Comparison of ENCODE assay signal across 18 cellular contexts in the genomic region with DNA sequence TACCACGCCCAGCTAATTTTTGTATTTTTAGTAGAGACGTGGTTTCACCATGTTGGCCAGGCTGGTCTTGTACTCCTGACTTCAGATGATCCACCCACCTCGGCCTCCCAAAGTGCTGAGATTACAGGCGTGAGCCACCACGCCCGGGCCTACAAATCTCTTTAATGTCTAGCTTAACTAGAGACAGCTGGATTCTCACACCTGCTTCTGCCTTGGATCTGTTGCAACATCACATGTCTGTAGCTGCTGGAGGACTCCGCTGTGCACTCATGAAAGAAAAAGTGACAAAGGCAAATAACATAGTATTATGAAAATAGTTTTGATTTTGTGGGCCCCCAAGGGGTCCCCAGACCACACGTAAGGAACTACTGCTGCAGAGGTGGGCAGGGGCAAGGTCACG.
"Had no signal": no experiment of that assay in that cellular context is flagged by ENCODE, and none has a peak within 500 bp of the region (broad histone marks: within the 10 kb centered on the region; RNA-seq: fewer than 3 reads in every experiment).

No MANE protein-coding gene starts in this region.

- H3K36me3 ChIP-seq: breast epithelium, prostate gland, WERI-Rb-1 had no signal

- H3K27ac Mint-ChIP-seq: activated CD4-positive, alpha-beta T cell treated with anti-CD3 and anti-CD28 coated beads for 36 hours; activated CD8-positive, alpha-beta T cell treated with anti-CD3 and anti-CD28 coated beads for 36 hours; activated T-cell treated with anti-CD3 and anti-CD28 coated beads, Interleukin-2, amount 50 U/mL, for 72 hours; endodermal cell; naive thymus-derived CD8-positive, alpha-beta T cell had no signal

- DNase-seq: activated CD4-positive, alpha-beta T cell treated with anti-CD3 and anti-CD28 coated beads for 36 hours; activated CD8-positive, alpha-beta memory T cell treated with anti-CD3 and anti-CD28 coated beads, Interleukin-2, amount 50 U/mL, for 4 hours; activated CD8-positive, alpha-beta T cell treated with anti-CD3 and anti-CD28 coated beads for 36 hours; activated T-cell treated with anti-CD3 and anti-CD28 coated beads, Interleukin-2, amount 50 U/mL, for 72 hours; aorta; endodermal cell; foreskin melanocyte; head of caudate nucleus; left colon; mucosa of descending colon; naive thymus-derived CD8-positive, alpha-beta T cell; stimulated activated CD4-positive, alpha-beta T cell treated with anti-CD3 and anti-CD28 coated beads, Interleukin-2, amount 100 ng/mL, for 48 hours; stimulated activated naive CD8-positive, alpha-beta T cell treated with anti-CD3 and anti-CD28 coated beads, Interleukin-15, Interleukin-2, amounts not matched to agents 100 U/mL and 50 U/mL, for 24 hours; T-helper 9 cell; WERI-Rb-1 had no signal

- H3K9me3 ChIP-seq: breast epithelium, mucosa of descending colon, prostate gland had no signal

- H3K9me3 Mint-ChIP-seq: activated CD8-positive, alpha-beta T cell treated with anti-CD3 and anti-CD28 coated beads for 36 hours; activated T-cell treated with anti-CD3 and anti-CD28 coated beads, Interleukin-2, amount 50 U/mL, for 72 hours had no signal

- H3K27me3 ChIP-seq: breast epithelium had no signal

- H3K4me3 ChIP-seq: breast epithelium, mucosa of descending colon, prostate gland had no signal

- H3K27me3 Mint-ChIP-seq: activated CD4-positive, alpha-beta T cell treated with anti-CD3 and anti-CD28 coated beads for 36 hours; naive thymus-derived CD8-positive, alpha-beta T cell had no signal

- ATAC-seq: activated CD4-positive, alpha-beta T cell treated with anti-CD3 and anti-CD28 coated beads for 36 hours; activated CD8-positive, alpha-beta T cell treated with anti-CD3 and anti-CD28 coated beads for 36 hours; activated T-cell treated with anti-CD3 and anti-CD28 coated beads, Interleukin-2, amount 50 U/mL, for 72 hours; left colon; mucosa of descending colon; naive thymus-derived CD8-positive, alpha-beta T cell; sciatic nerve; stimulated activated naive CD8-positive, alpha-beta T cell treated with anti-CD3 and anti-CD28 coated beads, Interleukin-15, Interleukin-2, amounts not matched to agents 100 U/mL and 50 U/mL, for 24 hours had no signal

- H3K4me1 ChIP-seq: breast epithelium had no signal

- H3K4me3 Mint-ChIP-seq: activated CD4-positive, alpha-beta T cell treated with anti-CD3 and anti-CD28 coated beads for 36 hours; activated CD8-positive, alpha-beta T cell treated with anti-CD3 and anti-CD28 coated beads for 36 hours; activated T-cell treated with anti-CD3 and anti-CD28 coated beads, Interleukin-2, amount 50 U/mL, for 72 hours; endodermal cell; naive thymus-derived CD8-positive, alpha-beta T cell had no signal

- H3K27ac ChIP-seq: breast epithelium, WERI-Rb-1 had no signal
